ENCODE assay signal across 25 cellular contexts in genomic region chr22:40320687-40321086, GRCh38. TPM values are rescaled to one million over a fixed set of nuclear protein-coding genes. Genes with fewer than 3 reads are reported as not detected.
DNase-seq lines count a peak whose midpoint lies in the region; ATAC-seq lines count a peak whose summit lies in the region.
"Had no signal": no experiment of that assay in that cellular context is flagged by ENCODE, and none has a peak within 500 bp of the region (broad histone marks: within the 10 kb centered on the region; RNA-seq: fewer than 3 reads in every experiment).

No MANE protein-coding gene starts in this region.

- peaks cover 6 to 38% of the 10 kb centered on the region in 2 donors for H3K36me3 Mint-ChIP-seq in activated T-cell treated with anti-CD3 and anti-CD28 coated beads, Interleukin-2, amount 50 U/mL, for 72 hours (ENCODE audit: insufficient read depth in 2 of 2)
- H3K36me3 Mint-ChIP-seq in activated T-cell treated with anti-CD3 and anti-CD28 coated beads, Interleukin-2, amount 50 U/mL, for 4 hours (ENCODE audit: insufficient read depth): peaks cover 36% of the 10 kb centered on the region
- peaks cover 6% of the 10 kb centered on the region for H3K36me3 Mint-ChIP-seq in IgD-negative memory B cell
- H3K36me3 Mint-ChIP-seq in activated naive CD8-positive, alpha-beta T cell: peaks cover 25% of the 10 kb centered on the region
- peaks cover 66% of the 10 kb centered on the region for H3K36me3 Mint-ChIP-seq in stimulated activated effector memory CD8-positive, alpha-beta T cell treated with anti-CD3 and anti-CD28 coated beads, Interleukin-12 subunit alpha, Interleukin-12 subunit beta, amount 100 ng/mL, for 72 hours

- DNase-seq in activated T-cell treated with anti-CD3 and anti-CD28 coated beads, Interleukin-2, amount 50 U/mL, for 72 hours: no peak
- DNase-seq in activated T-cell treated with anti-CD3 and anti-CD28 coated beads, Interleukin-2, amount 50 U/mL, for 4 hours: no peak
- DNase-seq in stimulated activated effector memory CD8-positive, alpha-beta T cell treated with anti-CD3 and anti-CD28 coated beads, Interleukin-12 subunit alpha, Interleukin-12 subunit beta, amount 100 ng/mL, for 72 hours (ENCODE audit: low spot score in 2 of 2): no peak
- DNase-seq in NCI-H2081 treated with DMSO at 0.1 percent for 48 hours (lab: John Stamatoyannopoulos, UW) (no peak), NOMO-1 treated with DMSO at 0.1 percent for 48 hours (lab: John Stamatoyannopoulos, UW; ENCODE audit: unreplicated experiment) (no peak)
- DNase-seq: activated CD4-positive, CD25-positive, alpha-beta regulatory T cell treated with anti-CD3 and anti-CD28 coated beads, Interleukin-2, amount 50 U/mL, for 72 hours; AML-193; body of pancreas; foreskin fibroblast; H9; head of caudate nucleus; islet precursor cell; left ventricle myocardium inferior; mesendoderm; MM.1S; NCI-H2081; NCI-H2227 treated with DMSO at 0.1 percent for 48 hours; NCI-H526 treated with DMSO at 0.1 percent for 48 hours; Right ventricle myocardium superior; small intestine; stimulated activated naive CD4-positive, alpha-beta T cell treated with Interleukin-2 at 50 U/mL for 16 hours had no signal

- H3K9me3 Mint-ChIP-seq in activated T-cell treated with anti-CD3 and anti-CD28 coated beads, Interleukin-2, amount 50 U/mL, for 72 hours: no peaks in the 10 kb centered on the region
- H3K9me3 Mint-ChIP-seq in activated T-cell treated with anti-CD3 and anti-CD28 coated beads, Interleukin-2, amount 50 U/mL, for 4 hours: no peaks in the 10 kb centered on the region
- H3K9me3 Mint-ChIP-seq in IgD-negative memory B cell: no peaks in the 10 kb centered on the region
- no peaks in the 10 kb centered on the region for H3K9me3 Mint-ChIP-seq in activated naive CD8-positive, alpha-beta T cell (ENCODE audit: low read depth)
- no peaks in the 10 kb centered on the region for H3K9me3 Mint-ChIP-seq in stimulated activated effector memory CD8-positive, alpha-beta T cell treated with anti-CD3 and anti-CD28 coated beads, Interleukin-12 subunit alpha, Interleukin-12 subunit beta, amount 100 ng/mL, for 72 hours
- H3K9me3 Mint-ChIP-seq: H9 had no signal

- H3K27ac Mint-ChIP-seq in activated T-cell treated with anti-CD3 and anti-CD28 coated beads, Interleukin-2, amount 50 U/mL, for 72 hours: peak overlapping the region; percentile 44
- peak overlapping the region in 2 of 3 donors; percentile 6 to 31 for H3K27ac Mint-ChIP-seq in IgD-negative memory B cell
- peak overlapping the region; percentile 86 for H3K27ac Mint-ChIP-seq in activated naive CD8-positive, alpha-beta T cell
- H3K27ac Mint-ChIP-seq in stimulated activated effector memory CD8-positive, alpha-beta T cell treated with anti-CD3 and anti-CD28 coated beads, Interleukin-12 subunit alpha, Interleukin-12 subunit beta, amount 100 ng/mL, for 72 hours: peak overlapping the region; percentile 80

- peak overlapping the region in 1 of 2 donors; percentile 1 for H3K4me3 Mint-ChIP-seq in activated T-cell treated with anti-CD3 and anti-CD28 coated beads, Interleukin-2, amount 50 U/mL, for 72 hours
- H3K4me3 Mint-ChIP-seq in activated T-cell treated with anti-CD3 and anti-CD28 coated beads, Interleukin-2, amount 50 U/mL, for 4 hours: no peak overlapping the region
- H3K4me3 Mint-ChIP-seq in IgD-negative memory B cell: no peak overlapping the region
- H3K4me3 Mint-ChIP-seq in activated naive CD8-positive, alpha-beta T cell: no peak overlapping the region
- no peak overlapping the region for H3K4me3 Mint-ChIP-seq in stimulated activated effector memory CD8-positive, alpha-beta T cell treated with anti-CD3 and anti-CD28 coated beads, Interleukin-12 subunit alpha, Interleukin-12 subunit beta, amount 100 ng/mL, for 72 hours
- H3K4me3 Mint-ChIP-seq: H9 had no signal

- H3K27me3 Mint-ChIP-seq in activated T-cell treated with anti-CD3 and anti-CD28 coated beads, Interleukin-2, amount 50 U/mL, for 72 hours (ENCODE audit: low read depth): no peaks in the 10 kb centered on the region
- H3K27me3 Mint-ChIP-seq in activated T-cell treated with anti-CD3 and anti-CD28 coated beads, Interleukin-2, amount 50 U/mL, for 4 hours (ENCODE audit: low read depth): no peaks in the 10 kb centered on the region
- H3K27me3 Mint-ChIP-seq in IgD-negative memory B cell: no peaks in the 10 kb centered on the region
- no peaks in the 10 kb centered on the region for H3K27me3 Mint-ChIP-seq in activated naive CD8-positive, alpha-beta T cell

- H3K4me1 Mint-ChIP-seq in activated T-cell treated with anti-CD3 and anti-CD28 coated beads, Interleukin-2, amount 50 U/mL, for 72 hours (ENCODE audit: low read depth): peaks cover 61% of the 10 kb centered on the region
- peaks cover 60% of the 10 kb centered on the region for H3K4me1 Mint-ChIP-seq in activated T-cell treated with anti-CD3 and anti-CD28 coated beads, Interleukin-2, amount 50 U/mL, for 4 hours (ENCODE audit: low read depth)
- peaks cover 10 to 13% (median 13%) of the 10 kb centered on the region in 3 donors for H3K4me1 Mint-ChIP-seq in IgD-negative memory B cell
- H3K4me1 Mint-ChIP-seq in activated naive CD8-positive, alpha-beta T cell (ENCODE audit: low read depth): peaks cover 56% of the 10 kb centered on the region
- peaks cover 39% of the 10 kb centered on the region for H3K4me1 Mint-ChIP-seq in stimulated activated effector memory CD8-positive, alpha-beta T cell treated with anti-CD3 and anti-CD28 coated beads, Interleukin-12 subunit alpha, Interleukin-12 subunit beta, amount 100 ng/mL, for 72 hours

- peak in 1 of 2 donors; percentile 8 for ATAC-seq in activated T-cell treated with anti-CD3 and anti-CD28 coated beads, Interleukin-2, amount 50 U/mL, for 72 hours (replicated peaks in 1 of 2)
- no peak for ATAC-seq in activated T-cell treated with anti-CD3 and anti-CD28 coated beads, Interleukin-2, amount 50 U/mL, for 4 hours
- peak; percentile 14 for ATAC-seq in stimulated activated effector memory CD8-positive, alpha-beta T cell treated with anti-CD3 and anti-CD28 coated beads, Interleukin-12 subunit alpha, Interleukin-12 subunit beta, amount 100 ng/mL, for 72 hours
- ATAC-seq: body of pancreas, Panc1, SK-N-SH treated with all-trans-retinoic acid at 6 μM for 48 hours had no signal

RNA-seq across cellular contexts. Expression of gene ADSL, which starts 25.6 kb away (rescaled TPM):
- 100 to 1,000 TPM in 1 of 2 donors, 10 to 100 TPM in 1; 98.7 to 102 TPM for total RNA-seq in activated T-cell treated with anti-CD3 and anti-CD28 coated beads, Interleukin-2, amount 50 U/mL, for 72 hours
- 100 to 1,000 TPM; 183 to 218 (median 204) TPM for total RNA-seq in activated T-cell treated with anti-CD3 and anti-CD28 coated beads, Interleukin-2, amount 50 U/mL, for 4 hours
- polyA plus RNA-seq in IgD-negative memory B cell: 44.5 TPM

RNA-seq across cellular contexts. Expression of gene SGSM3, which starts 49.7 kb away (rescaled TPM):
- 10 to 100 TPM; 47.1 to 55.8 TPM for total RNA-seq in activated T-cell treated with anti-CD3 and anti-CD28 coated beads, Interleukin-2, amount 50 U/mL, for 72 hours
- total RNA-seq in activated T-cell treated with anti-CD3 and anti-CD28 coated beads, Interleukin-2, amount 50 U/mL, for 4 hours: 10 to 100 TPM; 27.4 to 32.4 (median 32.2) TPM
- 53.3 TPM for polyA plus RNA-seq in IgD-negative memory B cell

Comparison
In these comparisons a context has a peak if more than half of its experiments do, and no peak if none do; other contexts are left out.
1. H3K27ac Mint-ChIP-seq: peak in every context shown above with its lines; median percentile 86 in activated naive CD8-positive, alpha-beta T cell; 80 in stimulated activated effector memory CD8-positive, alpha-beta T cell treated with anti-CD3 and anti-CD28 coated beads, Interleukin-12 subunit alpha, Interleukin-12 subunit beta, amount 100 ng/mL, for 72 hours; 44 in activated T-cell treated with anti-CD3 and anti-CD28 coated beads, Interleukin-2, amount 50 U/mL, for 72 hours; 18 in IgD-negative memory B cell.